14 cellular contexts compared by ENCODE assay signal in genomic region chr2:24018241-24018640, GRCh38. TPM values are rescaled to one million over a fixed set of nuclear protein-coding genes. Genes with fewer than 3 reads are reported as not detected.
DNase-seq lines count a peak whose midpoint lies in the region; ATAC-seq and TF ChIP-seq lines count a peak whose summit lies in the region.
"Had no signal": no experiment of that assay in that cellular context is flagged by ENCODE, and none has a peak within 500 bp of the region (broad histone marks: within the 10 kb centered on the region; RNA-seq: fewer than 3 reads in every experiment).

No MANE protein-coding gene starts in this region.

- DNase-seq in H7 = peak; percentile 33
- DNase-seq in WTC11 (ENCODE audit: low spot score) = no peak
- DNase-seq in mesenteric fat pad (ENCODE audit: low spot score) = peak; percentile 75
- DNase-seq in progenitor cell of endocrine pancreas (ENCODE audit: low spot score, unreplicated experiment) = no peak
- DNase-seq in DMS79 (lab: John Stamatoyannopoulos, UW) = no peak
- no peak for DNase-seq in NCI-H2081 treated with DMSO at 0.1 percent for 48 hours (lab: John Stamatoyannopoulos, UW)
- DNase-seq in NCI-H748 treated with DMSO at 0.1 percent for 48 hours (lab: John Stamatoyannopoulos, UW) = no peak
- DNase-seq: CD8-positive, alpha-beta T cell; COR-L47; DMS153; DND-41; GDM1 had no signal

- ATAC-seq in WTC11 = no peak
- ATAC-seq: CD8-positive, alpha-beta T cell had no signal

- TF ChIP-seq CTCF in WTC11 (IDR thresholded peaks at IDR 0.05) = no peak
- TF ChIP-seq CTCF in progenitor cell of endocrine pancreas (IDR thresholded peaks at IDR 0.05; ENCODE audit: unreplicated experiment) = no peak

- H3K4me3 Mint-ChIP-seq in WTC11 (no peak overlapping the region), progenitor cell of endocrine pancreas (ENCODE audit: low read depth) (no peak overlapping the region)
- H3K4me3 Mint-ChIP-seq: CD8-positive, alpha-beta T cell had no signal

- H3K27ac Mint-ChIP-seq in WTC11 (no peak overlapping the region), progenitor cell of endocrine pancreas (peak overlapping the region; percentile 34)
- H3K27ac Mint-ChIP-seq: CD14-positive monocyte; CD8-positive, alpha-beta T cell had no signal

- H3K36me3 ChIP-seq in H7 (replicated peaks; ENCODE audit: control insufficient read depth, insufficient read depth, low read length) = peaks cover 4% of the 10 kb centered on the region

- H3K9me3 Mint-ChIP-seq in WTC11 = no peaks in the 10 kb centered on the region
- H3K9me3 Mint-ChIP-seq in progenitor cell of endocrine pancreas (ENCODE audit: low read depth) = no peaks in the 10 kb centered on the region
- H3K9me3 Mint-ChIP-seq: CD14-positive monocyte; CD8-positive, alpha-beta T cell had no signal

- H3K27me3 Mint-ChIP-seq in WTC11 (ENCODE audit: low read depth) (no peaks in the 10 kb centered on the region), progenitor cell of endocrine pancreas (no peaks in the 10 kb centered on the region)

- H3K4me1 Mint-ChIP-seq in WTC11 = peaks cover 29% of the 10 kb centered on the region
- H3K4me1 Mint-ChIP-seq in progenitor cell of endocrine pancreas (ENCODE audit: low read depth) = no peaks in the 10 kb centered on the region
- H3K4me1 Mint-ChIP-seq: CD14-positive monocyte had no signal

- H3K27me3 ChIP-seq in H7 (ENCODE audit: control insufficient read depth, insufficient read depth, low read length) = no peaks in the 10 kb centered on the region

- no peak overlapping the region for H3K4me3 ChIP-seq in H7 (ENCODE audit: insufficient read depth, low read depth, low read length)

- CTCF ChIA-PET in WTC11 (lab: Charles Lee) = no interaction called here

- POLR2A ChIA-PET in WTC11 (lab: Charles Lee) = no interaction called here

- H3K36me3 Mint-ChIP-seq in WTC11 = peaks cover 9% of the 10 kb centered on the region
- H3K36me3 Mint-ChIP-seq in progenitor cell of endocrine pancreas (ENCODE audit: insufficient read depth) = peaks cover 2% of the 10 kb centered on the region

TF ChIP-seq in WTC11, 78 proteins besides CTCF, POLR2A, EP300 and RAD21:
- TF ChIP-seq ATF6 (CRISPR knock-in tag; IDR thresholded peaks at IDR 0.05) = no peak
- TF ChIP-seq ZNF232 (CRISPR knock-in tag; IDR thresholded peaks at IDR 0.05) = no peak
- no peak for TF ChIP-seq ATF2 (CRISPR knock-in tag; IDR thresholded peaks at IDR 0.05; ENCODE audit: borderline replicate concordance, low read depth)
- TF ChIP-seq ZMAT4 (CRISPR knock-in tag; IDR thresholded peaks at IDR 0.05) = no peak
- no peak for TF ChIP-seq ZNF138 (CRISPR knock-in tag; conservative IDR thresholded peaks at IDR 0.05)
- TF ChIP-seq ZNF121 (CRISPR knock-in tag; IDR thresholded peaks at IDR 0.05) = 0 out of 2 replicates have a peak, but pooled peaks have one; percentile 17
- TF ChIP-seq STAT6 (CRISPR knock-in tag; conservative IDR thresholded peaks at IDR 0.05; ENCODE audit: low read depth) = no peak

RNA-seq across cellular contexts. Expression of gene MFSD2B, which starts 8.4 kb away (rescaled TPM):
- 0.11 and 0.21 TPM in 2 replicates for total RNA-seq in H7 (2014; rRNA removed; shearing (Covaris generic))
- total RNA-seq in WTC11 (2021) (0.42 to 0.55 TPM (median 0.50 TPM) in 3 replicates), mesenteric fat pad (not detected), progenitor cell of endocrine pancreas (0.40 and 1.2 TPM in 2 replicates)
- total RNA-seq: HT1080 had no signal

RNA-seq across cellular contexts. Expression of gene WDCP, which starts 28.9 kb away (rescaled TPM):
- total RNA-seq in H7 (2014; rRNA removed; shearing (Covaris generic)) = 21.8 and 22.8 TPM in 2 replicates
- total RNA-seq in WTC11 (2021) = 30.5 to 33.6 TPM (median 31.9 TPM) in 3 replicates
- total RNA-seq in mesenteric fat pad = 7.2 TPM
- total RNA-seq in progenitor cell of endocrine pancreas = 22.4 and 23.7 TPM in 2 replicates

RNA-seq across cellular contexts. Expression of gene FKBP1B, which starts 31.3 kb away (rescaled TPM):
- 40.5 and 43.5 TPM in 2 replicates for total RNA-seq in H7 (2014; rRNA removed; shearing (Covaris generic))
- total RNA-seq in WTC11 (2021) = 58.6 to 83.9 TPM (median 74.8 TPM) in 3 replicates
- total RNA-seq in mesenteric fat pad = 5.0 TPM
- total RNA-seq in progenitor cell of endocrine pancreas = 30.5 and 33.7 TPM in 2 replicates

RNA-seq across cellular contexts. Expression of gene SF3B6, which starts 57.9 kb away (rescaled TPM):
- total RNA-seq in H7 (2014; rRNA removed; shearing (Covaris generic)) = 125 and 181 TPM in 2 replicates
- total RNA-seq in WTC11 (2021) = 117 to 128 TPM (median 126 TPM) in 3 replicates
- 59.3 TPM for total RNA-seq in mesenteric fat pad
- 93.3 and 101 TPM in 2 replicates for total RNA-seq in progenitor cell of endocrine pancreas

Comparison
In these comparisons a context has a peak if more than half of its experiments do, and no peak if none do; other contexts are left out.
1. DNase-seq: peak in H7 (single experiment) and mesenteric fat pad (single experiment); none in WTC11 (single experiment), progenitor cell of endocrine pancreas (single experiment), DMS79 (single experiment), NCI-H2081 treated with DMSO at 0.1 percent for 48 hours (single experiment) and NCI-H748 treated with DMSO at 0.1 percent for 48 hours (single experiment).